2 cellular contexts compared by ENCODE assay signal in the genomic region with DNA sequence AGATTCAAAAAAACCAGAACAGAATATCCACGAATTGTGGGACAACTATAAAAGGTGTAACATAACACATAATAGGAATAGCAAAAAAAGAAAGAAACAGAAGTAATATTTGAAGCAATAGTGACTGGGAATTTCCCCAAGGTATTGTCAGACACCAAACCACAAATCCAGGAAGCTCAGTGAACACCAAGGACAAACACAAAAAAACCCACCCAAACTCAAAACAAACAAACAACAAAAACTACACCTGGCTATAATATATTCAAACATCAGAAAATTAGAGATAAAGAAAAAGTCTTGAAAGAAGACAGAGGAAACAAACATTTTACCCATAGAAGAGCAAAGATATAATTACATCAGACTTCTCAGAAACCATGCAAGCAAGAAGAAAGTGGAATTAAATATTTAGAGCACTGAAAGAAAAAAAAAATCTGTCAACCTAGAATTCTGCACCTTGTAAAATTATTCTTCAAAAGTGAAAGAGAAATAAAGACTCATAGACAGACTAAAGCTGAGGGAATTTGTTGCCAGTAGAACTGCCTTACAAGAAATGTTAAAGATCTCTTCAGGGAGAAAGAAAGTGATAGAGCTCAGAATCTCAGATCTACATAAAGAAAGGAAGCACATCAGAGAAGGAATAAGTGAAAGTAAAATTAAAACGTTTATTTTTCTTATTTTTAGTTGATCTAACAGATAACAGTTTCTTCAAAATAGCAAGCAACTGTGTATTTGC.
TF ChIP-seq lines count a peak whose summit lies in the region.

No MANE protein-coding gene starts in this region.

TF ChIP-seq in HEK293, 187 proteins besides CTCF, POLR2A, EP300 and RAD21:
- TF ChIP-seq ZNF558 (tag by site-specific recombination; IDR thresholded peaks at IDR 0.05), result peak; percentile 87
- no peak for TF ChIP-seq ZBTB48 (tag by site-specific recombination; IDR thresholded peaks at IDR 0.05)
TF ChIP-seq in HEK293: peak in this region for 1.

TF ChIP-seq in SK-N-SH, 30 proteins besides CTCF, POLR2A, EP300 and RAD21:
- TF ChIP-seq SMC3 (IDR thresholded peaks at IDR 0.05; ENCODE audit: low read depth, low read length) (no peak), MXI1 (IDR thresholded peaks at IDR 0.05; ENCODE audit: low read depth, low read length) (no peak), FOXM1 (IDR thresholded peaks at IDR 0.05; ENCODE audit: low read depth) (no peak), JUND (IDR thresholded peaks at IDR 0.05) (no peak)
